1 cellular context compared by ENCODE assay signal in genomic region chr7:32891800-32892520, GRCh38.
TF ChIP-seq lines count a peak whose summit lies in the region.

No MANE protein-coding gene starts in this region.

TF ChIP-seq in HepG2, 621 proteins besides CTCF, POLR2A, EP300 and RAD21 (continued from another document and continues in another):
- TF ChIP-seq PRDM15 (CRISPR knock-in tag; IDR thresholded peaks at IDR 0.05) (no peak), ZGPAT (CRISPR knock-in tag; IDR thresholded peaks at IDR 0.05) (peak; percentile 76), HNF1A (IDR thresholded peaks at IDR 0.05; ENCODE audit: low read depth) (0 out of 2 replicates have a peak, but pooled peaks have one; percentile 13), HNF1A (CRISPR knock-in tag; IDR thresholded peaks at IDR 0.05; ENCODE audit: borderline replicate concordance) (peak; percentile 7; the same call in 1 of the 2 replicates), RARA (CRISPR knock-in tag; IDR thresholded peaks at IDR 0.05) (peak; percentile 87), PBX3 (CRISPR knock-in tag; IDR thresholded peaks at IDR 0.05; ENCODE audit: borderline replicate concordance) (0 out of 2 replicates have a peak, but pooled peaks have one; percentile 36), MXD1 (CRISPR knock-in tag; IDR thresholded peaks at IDR 0.05) (peak; percentile 62; the same call in 1 of the 2 replicates), IKZF5 (CRISPR knock-in tag; IDR thresholded peaks at IDR 0.05) (peak; percentile 53), TFAP4 (IDR thresholded peaks at IDR 0.05; ENCODE audit: borderline replicate concordance, low read depth) (no peak), ERF (CRISPR knock-in tag; IDR thresholded peaks at IDR 0.05) (peak; percentile 80), MXD3 (CRISPR knock-in tag; IDR thresholded peaks at IDR 0.05) (0 out of 2 replicates have a peak, but pooled peaks have one; percentile 49), CAMTA2 (CRISPR knock-in tag; IDR thresholded peaks at IDR 0.05; ENCODE audit: borderline replicate concordance) (no peak), MEIS2 (CRISPR knock-in tag; IDR thresholded peaks at IDR 0.05) (peak; percentile 77), AKAP8 (CRISPR knock-in tag; IDR thresholded peaks at IDR 0.05) (no peak), ZNF33A (CRISPR knock-in tag; IDR thresholded peaks at IDR 0.05; ENCODE audit: borderline replicate concordance) (0 out of 2 replicates have a peak, but pooled peaks have one; percentile 28), ZNF710 (CRISPR knock-in tag; IDR thresholded peaks at IDR 0.05; ENCODE audit: borderline replicate concordance) (peak; percentile 33; the same call in 1 of the 2 replicates), ZNF33B (CRISPR knock-in tag; IDR thresholded peaks at IDR 0.05) (peak; percentile 1; the same call in 1 of the 2 replicates), HNRNPL (IDR thresholded peaks at IDR 0.05; ENCODE audit: low read depth, low read length) (peak; percentile 45; the same call in 1 of the 2 replicates), ZNF280B (CRISPR knock-in tag; IDR thresholded peaks at IDR 0.05; ENCODE audit: borderline replicate concordance) (0 out of 2 replicates have a peak, but pooled peaks have one; percentile 24), ZNF549 (CRISPR knock-in tag; IDR thresholded peaks at IDR 0.05) (no peak), BHLHE40 (IDR thresholded peaks at IDR 0.05; ENCODE audit: low read length) (no peak), ZMAT3 (CRISPR knock-in tag; conservative IDR thresholded peaks at IDR 0.05) (peak; percentile 91), MED8 (CRISPR knock-in tag; IDR thresholded peaks at IDR 0.05; ENCODE audit: insufficient replicate concordance) (no peak), LCORL (IDR thresholded peaks at IDR 0.05) (peak; percentile 47; the same call in 1 of the 2 replicates), LCORL (CRISPR knock-in tag; IDR thresholded peaks at IDR 0.05) (peak; percentile 81), ZNF543 (CRISPR knock-in tag; IDR thresholded peaks at IDR 0.05) (0 out of 2 replicates have a peak, but pooled peaks have one; percentile 2), DZIP1 (CRISPR knock-in tag; IDR thresholded peaks at IDR 0.05) (no peak), SATB2 (CRISPR knock-in tag; IDR thresholded peaks at IDR 0.05) (0 out of 2 replicates have a peak, but pooled peaks have one; percentile 71), ZFP62 (CRISPR knock-in tag; IDR thresholded peaks at IDR 0.05) (no peak), CERS6 (CRISPR knock-in tag; IDR thresholded peaks at IDR 0.05) (0 out of 2 replicates have a peak, but pooled peaks have one; percentile 52), HCFC1 (IDR thresholded peaks at IDR 0.05; ENCODE audit: low read depth, low read length) (no peak), ZNF879 (CRISPR knock-in tag; IDR thresholded peaks at IDR 0.05) (no peak), ZNF343 (CRISPR knock-in tag; IDR thresholded peaks at IDR 0.05) (0 out of 2 replicates have a peak, but pooled peaks have one; percentile 30), PHF5A (CRISPR knock-in tag; IDR thresholded peaks at IDR 0.05; ENCODE audit: low read depth, unreplicated experiment) (peak; percentile 1), MYC (CRISPR knock-in tag; IDR thresholded peaks at IDR 0.05; ENCODE audit: borderline replicate concordance) (peak; percentile 82)
